Comparison of ENCODE assay signal across 8 cellular contexts in the genomic region with DNA sequence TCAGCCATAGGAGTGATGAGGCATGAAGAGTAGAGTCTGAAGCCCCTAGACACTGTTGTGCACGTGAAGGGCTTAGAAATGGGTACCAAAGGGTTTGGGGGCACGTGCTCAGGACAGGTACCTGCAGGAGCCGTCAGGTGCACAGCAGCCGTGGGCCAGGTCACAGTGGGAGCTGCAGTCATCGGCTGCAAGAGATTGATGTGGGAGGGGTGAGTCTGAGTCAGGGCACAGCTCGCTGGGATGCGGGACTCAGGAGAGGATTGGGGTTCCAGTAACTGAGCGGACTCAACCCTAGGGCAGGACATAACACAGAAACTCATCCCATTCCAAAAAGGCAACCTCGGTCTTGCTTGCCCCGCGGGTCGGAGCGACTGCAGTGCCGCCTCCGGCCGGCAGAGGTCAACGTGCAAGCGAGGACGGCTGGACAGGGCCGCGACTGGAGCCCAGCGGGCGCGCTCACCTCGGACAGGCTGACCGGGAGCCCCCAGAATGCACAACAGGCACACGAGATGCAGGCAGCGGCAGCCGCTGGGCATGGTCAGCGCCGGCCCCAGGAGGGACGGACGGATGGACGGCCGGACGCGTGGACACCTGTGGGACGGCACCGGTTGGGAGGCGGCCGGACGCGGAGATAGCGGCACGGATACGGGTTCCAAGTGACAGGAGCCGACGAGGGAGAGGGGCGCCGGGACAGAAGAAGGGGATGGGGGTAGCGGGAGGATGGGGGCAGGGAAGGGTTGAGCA. TPM values are rescaled to one million over a fixed set of nuclear protein-coding genes. Genes with fewer than 3 reads are reported as not detected.
A peak's percentile ranks its signal among the peaks of the same experiment; 100 is the strongest.
DNase-seq lines count a peak whose midpoint lies in the region; ATAC-seq and TF ChIP-seq lines count a peak whose summit lies in the region.

No MANE protein-coding gene starts in this region.

- H3K36me3 ChIP-seq in IMR-90 (ENCODE audit: control insufficient read depth, insufficient read depth, low read length) = peaks cover 23% of the 10 kb centered on the region
- H3K36me3 ChIP-seq in SJSA1 = peaks cover 19% of the 10 kb centered on the region

- no peak overlapping the region for H4K5ac ChIP-seq in IMR-90 (ENCODE audit: low read depth, low read length)

- H2AK9ac ChIP-seq in IMR-90 (replicated peaks; ENCODE audit: low read depth, low read length, poor library complexity) = peak overlapping the region; percentile 92

- DNase-seq in IMR-90 = peak; percentile 81
- DNase-seq in SJSA1 (ENCODE audit: low read depth in 1 of 2, low spot score in 2 of 2) = peak; percentile 72 to 86
- DNase-seq in activated naive CD4-positive, alpha-beta T cell (lab: John Stamatoyannopoulos, UW) = peak in 3 of 4 experiments; percentile 18 to 57 (median 44)
- DNase-seq in foreskin keratinocyte = peak in 1 of 2 donors; percentile 64
- DNase-seq in neural crest cell (ENCODE audit: low read depth, low spot score) = peak; percentile 90

- peaks cover 18% of the 10 kb centered on the region for H3K4me1 Mint-ChIP-seq in neural crest cell
- peaks cover 21% of the 10 kb centered on the region for H3K4me1 Mint-ChIP-seq in stimulated activated naive CD8-positive, alpha-beta T cell treated with anti-CD3 and anti-CD28 coated beads, Interleukin-15, Interleukin-2, amounts not matched to agents 100 ng/mL and 50 ng/mL, for 24 hours (ENCODE audit: low read depth)

- H3K4me3 ChIP-seq in IMR-90 (ENCODE audit: insufficient read depth, low read depth, low read length) = peak overlapping the region; percentile 53
- H3K4me3 ChIP-seq in SJSA1 = peak overlapping the region; percentile 35

- dilution Hi-C loops in IMR-90 (cut with HindIII; ENCODE audit: low sequenced_read_pairs, unreplicated experiment) = no loop called here

- H3K27me3 ChIP-seq in IMR-90 (ENCODE audit: control insufficient read depth, insufficient read depth, low read length) = peaks cover 14% of the 10 kb centered on the region
- peaks cover 25% of the 10 kb centered on the region for H3K27me3 ChIP-seq in SJSA1 (replicated peaks)
- H3K27me3 ChIP-seq in foreskin keratinocyte = no peaks in the 10 kb centered on the region

- H3K79me1 ChIP-seq in IMR-90 (ENCODE audit: low read depth in 1 of 2, low read length in 2 of 2) = no peaks in the 10 kb centered on the region

- H3K56ac ChIP-seq in IMR-90 (ENCODE audit: extremely low read depth, insufficient read depth, low read length) = no peak overlapping the region

- H4K91ac ChIP-seq in IMR-90 (ENCODE audit: insufficient read depth, low read depth, low read length) = no peak overlapping the region

- no peaks in the 10 kb centered on the region for H3K9me3 Mint-ChIP-seq in neural crest cell
- H3K9me3 Mint-ChIP-seq in stimulated activated naive CD8-positive, alpha-beta T cell treated with anti-CD3 and anti-CD28 coated beads, Interleukin-15, Interleukin-2, amounts not matched to agents 100 ng/mL and 50 ng/mL, for 24 hours = no peaks in the 10 kb centered on the region

- H3K4me1 ChIP-seq in IMR-90 (ENCODE audit: control insufficient read depth, insufficient read depth, low read length) (peaks cover 2% of the 10 kb centered on the region; the same call in 1 of the 2 replicates), SJSA1 (replicated peaks) (peaks cover 18% of the 10 kb centered on the region), foreskin keratinocyte (peaks cover 5% of the 10 kb centered on the region)

- CTCF ChIA-PET in IMR-90 (lab: Yijun Ruan, JAX) = interaction anchor here (1.3 kb wide), 1 partner anchor 52 kb away, joined by 7 read pairs; no protein-coding TSS in a partner anchor

- no peak overlapping the region for H3K14ac ChIP-seq in IMR-90 (replicated peaks; ENCODE audit: low read depth, low read length)

- H3K27ac Mint-ChIP-seq in neural crest cell (ENCODE audit: unreplicated experiment) = no peak overlapping the region
- H3K27ac Mint-ChIP-seq in stimulated activated naive CD8-positive, alpha-beta T cell treated with anti-CD3 and anti-CD28 coated beads, Interleukin-15, Interleukin-2, amounts not matched to agents 100 ng/mL and 50 ng/mL, for 24 hours = no peak overlapping the region

- ATAC-seq in IMR-90 (ENCODE audit: low read depth) (peak; percentile 98), foreskin keratinocyte (peak; percentile 59), GM19455 (IDR thresholded peaks at IDR 0.05; ENCODE audit: unreplicated experiment) (no peak)

- peak; percentile 85 for TF ChIP-seq RAD21 in IMR-90 (IDR thresholded peaks at IDR 0.05; ENCODE audit: low read length)

- WGBS in IMR-90 (ENCODE audit: extremely low coverage in 2 of 2, insufficient read length in 1 of 2), 2 experiments = 6% methylated on average over 30 of the region's 51 CpGs; no CpG with 5 or more reads in 1 of the 2 experiments

- no TSS peak for BruUV-seq in IMR-90 (replicated peaks; lab: Mats Ljungman, UMichigan)

- H3K9ac ChIP-seq in IMR-90 (ENCODE audit: low read depth, low read length) = no peak overlapping the region

- H2AK5ac ChIP-seq in IMR-90 (ENCODE audit: low read depth, low read length) = no peak overlapping the region

- H3K4me2 ChIP-seq in IMR-90 (ENCODE audit: low read depth, low read length) = peak overlapping the region; percentile 88

- H3K36me3 Mint-ChIP-seq in neural crest cell (ENCODE audit: low read depth) = peaks cover 2% of the 10 kb centered on the region
- H3K36me3 Mint-ChIP-seq in stimulated activated naive CD8-positive, alpha-beta T cell treated with anti-CD3 and anti-CD28 coated beads, Interleukin-15, Interleukin-2, amounts not matched to agents 100 ng/mL and 50 ng/mL, for 24 hours (ENCODE audit: low read depth) = peaks cover 13% of the 10 kb centered on the region

- peaks cover 47% of the 10 kb centered on the region for H3K27me3 Mint-ChIP-seq in neural crest cell (ENCODE audit: low read depth)
- H3K27me3 Mint-ChIP-seq in stimulated activated naive CD8-positive, alpha-beta T cell treated with anti-CD3 and anti-CD28 coated beads, Interleukin-15, Interleukin-2, amounts not matched to agents 100 ng/mL and 50 ng/mL, for 24 hours = peaks cover 14% of the 10 kb centered on the region

- H3K23ac ChIP-seq in IMR-90 (ENCODE audit: low read depth, low read length) = no peak overlapping the region

- H4K20me1 ChIP-seq in IMR-90 (ENCODE audit: insufficient read depth, low read length) = no peaks in the 10 kb centered on the region; the same call in 1 of the 2 replicates

- H2BK15ac ChIP-seq in IMR-90 (ENCODE audit: low read depth, low read length) = no peak overlapping the region

- H3K27ac ChIP-seq in IMR-90 (ENCODE audit: insufficient read depth, low read length) (no peak overlapping the region; the same call in 1 of the 2 replicates), SJSA1 (no peak overlapping the region), foreskin keratinocyte (no peak overlapping the region)

- H3K9me3 ChIP-seq in IMR-90 (ENCODE audit: control insufficient read depth, insufficient read depth, low read length) (no peaks in the 10 kb centered on the region), SJSA1 (replicated peaks) (no peaks in the 10 kb centered on the region)

- intact Hi-C loops in IMR-90 (cut with micrococcal nuclease) = loop anchor here (1.0 kb wide), 2 partner anchors 42 to 52 kb away; no protein-coding TSS in a partner anchor

- peak overlapping the region; percentile 81 for H3K4me3 Mint-ChIP-seq in neural crest cell
- peak overlapping the region; percentile 70 for H3K4me3 Mint-ChIP-seq in stimulated activated naive CD8-positive, alpha-beta T cell treated with anti-CD3 and anti-CD28 coated beads, Interleukin-15, Interleukin-2, amounts not matched to agents 100 ng/mL and 50 ng/mL, for 24 hours

- no peak overlapping the region for H2BK20ac ChIP-seq in IMR-90 (ENCODE audit: low read depth, low read length)

- POLR2A ChIA-PET in IMR-90 (lab: Charles Lee; ENCODE audit: unreplicated experiment) = no interaction called here

- no peak for TF ChIP-seq POLR2A in IMR-90 (IDR thresholded peaks at IDR 0.05; ENCODE audit: low read depth, low read length)

- no peak overlapping the region for H2BK120ac ChIP-seq in IMR-90 (ENCODE audit: low read depth, low read length)

- no peak overlapping the region for H4K8ac ChIP-seq in IMR-90 (ENCODE audit: low read depth in 2 of 2, low read length in 2 of 2)

- no peak overlapping the region for H3K4ac ChIP-seq in IMR-90 (ENCODE audit: low read depth, low read length)

- H2BK5ac ChIP-seq in IMR-90 (ENCODE audit: low read depth, low read length, poor library complexity, severe bottlenecking) = no peak overlapping the region

- peak overlapping the region; percentile 94 for H2AFZ ChIP-seq in IMR-90 (replicated peaks; ENCODE audit: low read length, poor library complexity)

- in situ Hi-C loops in IMR-90 (cut with MboI; ENCODE audit: low sequenced_read_pairs) = no loop called here

- H3K9me1 ChIP-seq in IMR-90 (ENCODE audit: insufficient read depth, low read length) = no peaks in the 10 kb centered on the region

- TF ChIP-seq CTCF in GM12872 (IDR thresholded peaks at IDR 0.05; ENCODE audit: insufficient read depth, low read depth, low read length) (peak; percentile 98), IMR-90 (conservative IDR thresholded peaks at IDR 0.05; ENCODE audit: low read depth, low read length) (peak; percentile 93), foreskin keratinocyte (conservative IDR thresholded peaks at IDR 0.05) (peak; percentile 87), neural crest cell (conservative IDR thresholded peaks at IDR 0.05) (peak; percentile 86)

- no peak overlapping the region for H3K18ac ChIP-seq in IMR-90 (ENCODE audit: low read depth, low read length)

RNA-seq across cellular contexts. Expression of a gene that starts 0.9 kb away (rescaled TPM):
- 0.90 and 1.1 TPM in 2 replicates for total RNA-seq in IMR-90 (2012; rRNA removed)
- 2.8 and 3.0 TPM in 2 replicates for polyA plus RNA-seq in IMR-90 (2012; rRNA removed)
- 5.5 and 6.7 TPM in 2 replicates for polyA plus RNA-seq in IMR-90 (2012; cell fraction: cytosol; rRNA removed)
- polyA plus RNA-seq in IMR-90 (2012; cell fraction: nucleus; rRNA removed; ENCODE audit: low replicate concordance) = 1.4 and 4.8 TPM in 2 replicates
- 0.16 TPM in 1 of 2 replicates, not detected in the other for total RNA-seq in SJSA1 (2014; rRNA removed; shearing (Covaris generic))
- 22.9 and 28.4 TPM in 2 replicates for total RNA-seq in foreskin keratinocyte
- polyA plus RNA-seq in foreskin keratinocyte = 26.7 and 33.5 TPM in 2 replicates
- 1.5 and 1.6 TPM in 2 replicates for total RNA-seq in neural crest cell

RNA-seq across cellular contexts. Expression of a gene that starts 22.9 kb away (rescaled TPM):
- 12.2 and 12.5 TPM in 2 replicates for total RNA-seq in IMR-90 (2012; rRNA removed)
- polyA plus RNA-seq in IMR-90 (2012; rRNA removed) = 34.2 and 35.8 TPM in 2 replicates
- polyA plus RNA-seq in IMR-90 (2012; cell fraction: cytosol; rRNA removed) = 32.2 and 36.9 TPM in 2 replicates
- polyA plus RNA-seq in IMR-90 (2012; cell fraction: nucleus; rRNA removed; ENCODE audit: low replicate concordance) = 136 and 192 TPM in 2 replicates
- total RNA-seq in SJSA1 (2014; rRNA removed; shearing (Covaris generic)) = 18.5 and 24.8 TPM in 2 replicates
- total RNA-seq in foreskin keratinocyte = 28.6 and 29.7 TPM in 2 replicates
- polyA plus RNA-seq in foreskin keratinocyte = 28.6 and 28.8 TPM in 2 replicates
- total RNA-seq in neural crest cell = 47.3 and 52.1 TPM in 2 replicates

RNA-seq across cellular contexts. Expression of a gene that starts 27.1 kb away (rescaled TPM):
- total RNA-seq in IMR-90 (2012; rRNA removed) (4.7 and 7.0 TPM in 2 replicates), foreskin keratinocyte (23.6 and 24.0 TPM in 2 replicates), neural crest cell (34.1 and 35.2 TPM in 2 replicates)
- polyA plus RNA-seq in IMR-90 (2012; rRNA removed) (26.3 and 28.0 TPM in 2 replicates), foreskin keratinocyte (20.8 and 21.2 TPM in 2 replicates)
- 12.0 and 19.1 TPM in 2 replicates for polyA plus RNA-seq in IMR-90 (2012; cell fraction: cytosol; rRNA removed)
- polyA plus RNA-seq in IMR-90 (2012; cell fraction: nucleus; rRNA removed; ENCODE audit: low replicate concordance) = 49.8 and 115 TPM in 2 replicates
- total RNA-seq in SJSA1 (2014; rRNA removed; shearing (Covaris generic)) = 10.9 and 11.3 TPM in 2 replicates

RNA-seq across cellular contexts. Expression of a gene that starts 55.7 kb away (rescaled TPM):
- under 0.01 TPM in 2 replicates for total RNA-seq in IMR-90 (2012; rRNA removed)
- polyA plus RNA-seq in IMR-90 (2012; rRNA removed) = 0.23 and 0.31 TPM in 2 replicates
- 0.51 and 0.55 TPM in 2 replicates for polyA plus RNA-seq in IMR-90 (2012; cell fraction: cytosol; rRNA removed)
- polyA plus RNA-seq in IMR-90 (2012; cell fraction: nucleus; rRNA removed; ENCODE audit: low replicate concordance) = 0.26 and 0.49 TPM in 2 replicates
- total RNA-seq in SJSA1 (2014; rRNA removed; shearing (Covaris generic)) = not detected in 2 replicates
- total RNA-seq in foreskin keratinocyte = 0.37 and 0.39 TPM in 2 replicates
- 0.64 and 0.66 TPM in 2 replicates for polyA plus RNA-seq in foreskin keratinocyte
- total RNA-seq in neural crest cell = 2.1 and 2.7 TPM in 2 replicates
